In the genomic region with DNA sequence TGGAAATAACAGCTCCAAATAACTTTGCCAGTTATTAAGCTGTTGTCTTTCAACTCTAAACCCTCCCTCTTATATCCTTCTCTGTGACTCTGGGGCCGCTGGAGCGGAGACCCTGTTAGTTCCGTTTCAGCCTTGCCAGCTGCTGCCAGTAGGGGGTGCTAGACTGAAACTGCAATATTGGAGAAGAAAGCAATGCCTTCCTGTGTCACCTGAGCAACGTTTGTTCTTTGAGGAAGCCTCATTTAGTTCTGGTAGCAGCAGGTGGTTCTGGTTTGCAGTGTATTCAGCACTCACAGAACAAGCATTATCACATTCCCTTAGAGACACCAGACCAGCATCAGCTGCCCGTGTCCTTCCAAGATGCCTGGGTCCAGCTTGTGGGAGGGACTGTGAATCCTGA, we compare ENCODE assay signal across 3 cellular contexts.
A peak's percentile ranks its signal among the peaks of the same experiment; 100 is the strongest.
TF ChIP-seq lines count a peak whose summit lies in the region.

No MANE protein-coding gene starts in this region.

TF ChIP-seq in SK-N-SH, 30 proteins besides CTCF, POLR2A, EP300 and RAD21 (continues in another document):
- TF ChIP-seq GABPA (IDR thresholded peaks at IDR 0.05; ENCODE audit: low read depth) = no peak
- TF ChIP-seq, protein P1, sequence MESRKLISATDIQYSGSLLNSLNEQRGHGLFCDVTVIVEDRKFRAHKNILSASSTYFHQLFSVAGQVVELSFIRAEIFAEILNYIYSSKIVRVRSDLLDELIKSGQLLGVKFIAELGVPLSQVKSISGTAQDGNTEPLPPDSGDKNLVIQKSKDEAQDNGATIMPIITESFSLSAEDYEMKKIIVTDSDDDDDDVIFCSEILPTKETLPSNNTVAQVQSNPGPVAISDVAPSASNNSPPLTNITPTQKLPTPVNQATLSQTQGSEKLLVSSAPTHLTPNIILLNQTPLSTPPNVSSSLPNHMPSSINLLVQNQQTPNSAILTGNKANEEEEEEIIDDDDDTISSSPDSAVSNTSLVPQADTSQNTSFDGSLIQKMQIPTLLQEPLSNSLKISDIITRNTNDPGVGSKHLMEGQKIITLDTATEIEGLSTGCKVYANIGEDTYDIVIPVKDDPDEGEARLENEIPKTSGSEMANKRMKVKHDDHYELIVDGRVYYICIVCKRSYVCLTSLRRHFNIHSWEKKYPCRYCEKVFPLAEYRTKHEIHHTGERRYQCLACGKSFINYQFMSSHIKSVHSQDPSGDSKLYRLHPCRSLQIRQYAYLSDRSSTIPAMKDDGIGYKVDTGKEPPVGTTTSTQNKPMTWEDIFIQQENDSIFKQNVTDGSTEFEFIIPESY (IDR thresholded peaks at IDR 0.05; ENCODE audit: borderline replicate concordance, low read depth) = no peak
- no peak for TF ChIP-seq MXI1 (IDR thresholded peaks at IDR 0.05; ENCODE audit: low read depth, low read length)
- TF ChIP-seq, protein P2, sequence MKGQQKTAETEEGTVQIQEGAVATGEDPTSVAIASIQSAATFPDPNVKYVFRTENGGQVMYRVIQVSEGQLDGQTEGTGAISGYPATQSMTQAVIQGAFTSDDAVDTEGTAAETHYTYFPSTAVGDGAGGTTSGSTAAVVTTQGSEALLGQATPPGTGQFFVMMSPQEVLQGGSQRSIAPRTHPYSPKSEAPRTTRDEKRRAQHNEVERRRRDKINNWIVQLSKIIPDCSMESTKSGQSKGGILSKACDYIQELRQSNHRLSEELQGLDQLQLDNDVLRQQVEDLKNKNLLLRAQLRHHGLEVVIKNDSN (IDR thresholded peaks at IDR 0.05; ENCODE audit: borderline replicate concordance, low read depth) = no peak
- no peak for TF ChIP-seq SIN3A (IDR thresholded peaks at IDR 0.05; ENCODE audit: borderline replicate concordance, low read depth, low read length)
- TF ChIP-seq EZH2phosphoT487 (IDR thresholded peaks at IDR 0.05; ENCODE audit: borderline replicate concordance, low read depth) = no peak
- no peak for TF ChIP-seq JUND (IDR thresholded peaks at IDR 0.05)
- TF ChIP-seq, protein P3, sequence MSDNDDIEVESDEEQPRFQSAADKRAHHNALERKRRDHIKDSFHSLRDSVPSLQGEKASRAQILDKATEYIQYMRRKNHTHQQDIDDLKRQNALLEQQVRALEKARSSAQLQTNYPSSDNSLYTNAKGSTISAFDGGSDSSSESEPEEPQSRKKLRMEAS (IDR thresholded peaks at IDR 0.05; ENCODE audit: low read depth) = no peak
- no peak for TF ChIP-seq RXRA (IDR thresholded peaks at IDR 0.05; ENCODE audit: borderline replicate concordance, low read depth)
- TF ChIP-seq, protein P4, sequence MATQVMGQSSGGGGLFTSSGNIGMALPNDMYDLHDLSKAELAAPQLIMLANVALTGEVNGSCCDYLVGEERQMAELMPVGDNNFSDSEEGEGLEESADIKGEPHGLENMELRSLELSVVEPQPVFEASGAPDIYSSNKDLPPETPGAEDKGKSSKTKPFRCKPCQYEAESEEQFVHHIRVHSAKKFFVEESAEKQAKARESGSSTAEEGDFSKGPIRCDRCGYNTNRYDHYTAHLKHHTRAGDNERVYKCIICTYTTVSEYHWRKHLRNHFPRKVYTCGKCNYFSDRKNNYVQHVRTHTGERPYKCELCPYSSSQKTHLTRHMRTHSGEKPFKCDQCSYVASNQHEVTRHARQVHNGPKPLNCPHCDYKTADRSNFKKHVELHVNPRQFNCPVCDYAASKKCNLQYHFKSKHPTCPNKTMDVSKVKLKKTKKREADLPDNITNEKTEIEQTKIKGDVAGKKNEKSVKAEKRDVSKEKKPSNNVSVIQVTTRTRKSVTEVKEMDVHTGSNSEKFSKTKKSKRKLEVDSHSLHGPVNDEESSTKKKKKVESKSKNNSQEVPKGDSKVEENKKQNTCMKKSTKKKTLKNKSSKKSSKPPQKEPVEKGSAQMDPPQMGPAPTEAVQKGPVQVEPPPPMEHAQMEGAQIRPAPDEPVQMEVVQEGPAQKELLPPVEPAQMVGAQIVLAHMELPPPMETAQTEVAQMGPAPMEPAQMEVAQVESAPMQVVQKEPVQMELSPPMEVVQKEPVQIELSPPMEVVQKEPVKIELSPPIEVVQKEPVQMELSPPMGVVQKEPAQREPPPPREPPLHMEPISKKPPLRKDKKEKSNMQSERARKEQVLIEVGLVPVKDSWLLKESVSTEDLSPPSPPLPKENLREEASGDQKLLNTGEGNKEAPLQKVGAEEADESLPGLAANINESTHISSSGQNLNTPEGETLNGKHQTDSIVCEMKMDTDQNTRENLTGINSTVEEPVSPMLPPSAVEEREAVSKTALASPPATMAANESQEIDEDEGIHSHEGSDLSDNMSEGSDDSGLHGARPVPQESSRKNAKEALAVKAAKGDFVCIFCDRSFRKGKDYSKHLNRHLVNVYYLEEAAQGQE (IDR thresholded peaks at IDR 0.05; ENCODE audit: low read depth, low read length) = no peak

TF ChIP-seq in SK-N-SH treated with all-trans-retinoic acid at 6 μM for 48 hours, 23 proteins besides CTCF, POLR2A, EP300 and RAD21 (continues in another document):
- TF ChIP-seq BACH2 (CRISPR knock-in tag; IDR thresholded peaks at IDR 0.05; ENCODE audit: borderline replicate concordance) (no peak), ISL1 (CRISPR knock-in tag; IDR thresholded peaks at IDR 0.05) (no peak), PPARA (CRISPR knock-in tag; IDR thresholded peaks at IDR 0.05; ENCODE audit: borderline replicate concordance) (no peak), ZNF565 (CRISPR knock-in tag; conservative IDR thresholded peaks at IDR 0.05; ENCODE audit: low read depth) (no peak), CSDC2 (CRISPR knock-in tag; IDR thresholded peaks at IDR 0.05) (no peak), ZC3H10 (CRISPR knock-in tag; IDR thresholded peaks at IDR 0.05) (no peak)
- TF ChIP-seq, protein P5, sequence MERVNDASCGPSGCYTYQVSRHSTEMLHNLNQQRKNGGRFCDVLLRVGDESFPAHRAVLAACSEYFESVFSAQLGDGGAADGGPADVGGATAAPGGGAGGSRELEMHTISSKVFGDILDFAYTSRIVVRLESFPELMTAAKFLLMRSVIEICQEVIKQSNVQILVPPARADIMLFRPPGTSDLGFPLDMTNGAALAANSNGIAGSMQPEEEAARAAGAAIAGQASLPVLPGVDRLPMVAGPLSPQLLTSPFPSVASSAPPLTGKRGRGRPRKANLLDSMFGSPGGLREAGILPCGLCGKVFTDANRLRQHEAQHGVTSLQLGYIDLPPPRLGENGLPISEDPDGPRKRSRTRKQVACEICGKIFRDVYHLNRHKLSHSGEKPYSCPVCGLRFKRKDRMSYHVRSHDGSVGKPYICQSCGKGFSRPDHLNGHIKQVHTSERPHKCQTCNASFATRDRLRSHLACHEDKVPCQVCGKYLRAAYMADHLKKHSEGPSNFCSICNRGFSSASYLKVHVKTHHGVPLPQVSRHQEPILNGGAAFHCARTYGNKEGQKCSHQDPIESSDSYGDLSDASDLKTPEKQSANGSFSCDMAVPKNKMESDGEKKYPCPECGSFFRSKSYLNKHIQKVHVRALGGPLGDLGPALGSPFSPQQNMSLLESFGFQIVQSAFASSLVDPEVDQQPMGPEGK (CRISPR knock-in tag; IDR thresholded peaks at IDR 0.05; ENCODE audit: borderline replicate concordance) = no peak
- TF ChIP-seq, protein P6, sequence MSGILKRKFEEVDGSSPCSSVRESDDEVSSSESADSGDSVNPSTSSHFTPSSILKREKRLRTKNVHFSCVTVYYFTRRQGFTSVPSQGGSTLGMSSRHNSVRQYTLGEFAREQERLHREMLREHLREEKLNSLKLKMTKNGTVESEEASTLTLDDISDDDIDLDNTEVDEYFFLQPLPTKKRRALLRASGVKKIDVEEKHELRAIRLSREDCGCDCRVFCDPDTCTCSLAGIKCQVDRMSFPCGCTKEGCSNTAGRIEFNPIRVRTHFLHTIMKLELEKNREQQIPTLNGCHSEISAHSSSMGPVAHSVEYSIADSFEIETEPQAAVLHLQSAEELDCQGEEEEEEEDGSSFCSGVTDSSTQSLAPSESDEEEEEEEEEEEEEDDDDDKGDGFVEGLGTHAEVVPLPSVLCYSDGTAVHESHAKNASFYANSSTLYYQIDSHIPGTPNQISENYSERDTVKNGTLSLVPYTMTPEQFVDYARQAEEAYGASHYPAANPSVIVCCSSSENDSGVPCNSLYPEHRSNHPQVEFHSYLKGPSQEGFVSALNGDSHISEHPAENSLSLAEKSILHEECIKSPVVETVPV (CRISPR knock-in tag; IDR thresholded peaks at IDR 0.05) = no peak
- TF ChIP-seq, protein P7, sequence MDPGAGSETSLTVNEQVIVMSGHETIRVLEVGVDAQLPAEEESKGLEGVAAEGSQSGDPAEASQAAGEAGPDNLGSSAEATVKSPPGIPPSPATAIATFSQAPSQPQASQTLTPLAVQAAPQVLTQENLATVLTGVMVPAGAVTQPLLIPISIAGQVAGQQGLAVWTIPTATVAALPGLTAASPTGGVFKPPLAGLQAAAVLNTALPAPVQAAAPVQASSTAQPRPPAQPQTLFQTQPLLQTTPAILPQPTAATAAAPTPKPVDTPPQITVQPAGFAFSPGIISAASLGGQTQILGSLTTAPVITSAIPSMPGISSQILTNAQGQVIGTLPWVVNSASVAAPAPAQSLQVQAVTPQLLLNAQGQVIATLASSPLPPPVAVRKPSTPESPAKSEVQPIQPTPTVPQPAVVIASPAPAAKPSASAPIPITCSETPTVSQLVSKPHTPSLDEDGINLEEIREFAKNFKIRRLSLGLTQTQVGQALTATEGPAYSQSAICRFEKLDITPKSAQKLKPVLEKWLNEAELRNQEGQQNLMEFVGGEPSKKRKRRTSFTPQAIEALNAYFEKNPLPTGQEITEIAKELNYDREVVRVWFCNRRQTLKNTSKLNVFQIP (CRISPR knock-in tag; IDR thresholded peaks at IDR 0.05; ENCODE audit: borderline replicate concordance, low read depth) = no peak

TF ChIP-seq in GM12878, 131 proteins besides CTCF, POLR2A, EP300 and RAD21:
- TF ChIP-seq, protein P1 (IDR thresholded peaks at IDR 0.05) = peak; percentile 68; the same call in 1 of the 2 replicates
- TF ChIP-seq, protein P8, sequence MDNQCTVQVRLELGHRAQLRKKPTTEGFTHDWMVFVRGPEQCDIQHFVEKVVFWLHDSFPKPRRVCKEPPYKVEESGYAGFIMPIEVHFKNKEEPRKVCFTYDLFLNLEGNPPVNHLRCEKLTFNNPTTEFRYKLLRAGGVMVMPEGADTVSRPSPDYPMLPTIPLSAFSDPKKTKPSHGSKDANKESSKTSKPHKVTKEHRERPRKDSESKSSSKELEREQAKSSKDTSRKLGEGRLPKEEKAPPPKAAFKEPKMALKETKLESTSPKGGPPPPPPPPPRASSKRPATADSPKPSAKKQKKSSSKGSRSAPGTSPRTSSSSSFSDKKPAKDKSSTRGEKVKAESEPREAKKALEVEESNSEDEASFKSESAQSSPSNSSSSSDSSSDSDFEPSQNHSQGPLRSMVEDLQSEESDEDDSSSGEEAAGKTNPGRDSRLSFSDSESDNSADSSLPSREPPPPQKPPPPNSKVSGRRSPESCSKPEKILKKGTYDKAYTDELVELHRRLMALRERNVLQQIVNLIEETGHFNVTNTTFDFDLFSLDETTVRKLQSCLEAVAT (IDR thresholded peaks at IDR 0.05) = no peak
- TF ChIP-seq SMC3 (IDR thresholded peaks at IDR 0.05; ENCODE audit: borderline replicate concordance, low read length) = peak; percentile 26; the same call in 1 of the 2 replicates
